Comparison of ENCODE assay signal across 23 cellular contexts in the genomic region with DNA sequence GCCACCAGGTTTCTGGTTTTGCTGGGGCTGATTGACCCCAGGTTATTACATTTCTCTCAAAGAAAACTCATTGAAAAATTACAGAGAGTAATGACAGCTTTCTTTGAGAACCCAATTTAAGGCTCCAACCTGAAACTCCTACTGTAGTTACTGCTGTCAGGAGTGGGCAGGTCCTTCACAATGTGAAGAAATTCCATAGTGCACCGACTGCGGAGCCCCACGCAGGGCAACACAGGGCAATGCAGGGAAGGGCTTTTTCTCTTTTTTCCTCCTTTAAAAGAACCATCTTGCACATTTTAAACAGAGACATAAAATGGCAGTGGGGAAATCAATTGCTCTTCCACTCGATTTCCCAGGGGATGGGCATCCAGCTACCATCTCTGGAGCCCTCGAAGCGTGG.
DNase-seq lines count a peak whose midpoint lies in the region; ATAC-seq, FAIRE-seq and TF ChIP-seq lines count a peak whose summit lies in the region.
"Had no signal": no experiment of that assay in that cellular context is flagged by ENCODE, and none has a peak within 500 bp of the region (broad histone marks: within the 10 kb centered on the region; RNA-seq: fewer than 3 reads in every experiment).

No MANE protein-coding gene starts in this region.

- H3K4me1 Mint-ChIP-seq in activated naive CD8-positive, alpha-beta T cell (ENCODE audit: low read depth), result peaks cover 54% of the 10 kb centered on the region
- H3K4me1 Mint-ChIP-seq in activated naive CD8-positive, alpha-beta T cell treated with anti-CD3 and anti-CD28 coated beads, Interleukin-2, amount 50 U/mL, for 24 hours, result peaks cover 53% of the 10 kb centered on the region
- H3K4me1 Mint-ChIP-seq in T-helper 17 cell, result peaks cover 43% of the 10 kb centered on the region

- no peak overlapping the region for H2AFZ ChIP-seq in H1 (ENCODE audit: low read length)
- H2AFZ ChIP-seq: PC-9 had no signal

- H3K4me2 ChIP-seq in H1 (ENCODE audit: insufficient read depth in 1 of 2, low read depth in 2 of 2, low read length in 2 of 2), result peak overlapping the region in 1 of 2 experiments; percentile 5; a peak in 2 of 4 replicates
- H3K4me2 ChIP-seq: PC-9 had no signal

- peak overlapping the region; percentile 80 for H3K4ac ChIP-seq in H1 (replicated peaks; ENCODE audit: insufficient read length, low read depth, low read length)

- ATAC-seq in activated naive CD8-positive, alpha-beta T cell treated with anti-CD3 and anti-CD28 coated beads, Interleukin-2, amount 50 U/mL, for 24 hours, result no peak
- no peak for ATAC-seq in T-helper 17 cell
- no peak for ATAC-seq in HG02571 (IDR thresholded peaks at IDR 0.05; ENCODE audit: unreplicated experiment)
- no peak for ATAC-seq in GM19395 (IDR thresholded peaks at IDR 0.05; ENCODE audit: unreplicated experiment)
- ATAC-seq: left lobe of liver had no signal

- no peak overlapping the region for H3K4me3 Mint-ChIP-seq in activated naive CD8-positive, alpha-beta T cell
- H3K4me3 Mint-ChIP-seq in activated naive CD8-positive, alpha-beta T cell treated with anti-CD3 and anti-CD28 coated beads, Interleukin-2, amount 50 U/mL, for 24 hours, result no peak overlapping the region
- no peak overlapping the region for H3K4me3 Mint-ChIP-seq in T-helper 17 cell
- H3K4me3 Mint-ChIP-seq: memory B cell had no signal

- TF ChIP-seq CTCF in H1 (IDR thresholded peaks at IDR 0.05; ENCODE audit: control extremely low read depth in 1 of 3, insufficient read depth in 1 of 3, low read depth in 1 of 3, low read length in 3 of 3), result no peak

- H3K36me3 Mint-ChIP-seq in activated naive CD8-positive, alpha-beta T cell, result peaks cover 7% of the 10 kb centered on the region
- H3K36me3 Mint-ChIP-seq in activated naive CD8-positive, alpha-beta T cell treated with anti-CD3 and anti-CD28 coated beads, Interleukin-2, amount 50 U/mL, for 24 hours (ENCODE audit: low read depth), result peaks cover 58% of the 10 kb centered on the region
- no peaks in the 10 kb centered on the region for H3K36me3 Mint-ChIP-seq in T-helper 17 cell (ENCODE audit: low read depth)

- no peak overlapping the region for H4K8ac ChIP-seq in H1 (ENCODE audit: extremely low read depth, insufficient read depth, low read length)

- H3K9me3 ChIP-seq in T-helper 17 cell (ENCODE audit: control insufficient read depth, low read length, poor library complexity, severe bottlenecking), result no peaks in the 10 kb centered on the region
- H3K9me3 ChIP-seq in H1 (ENCODE audit: insufficient read depth in 2 of 2, low read depth in 1 of 2, low read length in 1 of 2), result no peaks in the 10 kb centered on the region
- H3K9me3 ChIP-seq: adrenal gland, Caco-2, HAP-1, sigmoid colon, transverse colon had no signal

- TF ChIP-seq RAD21 in H1 (IDR thresholded peaks at IDR 0.05 in 1 of 2, conservative IDR thresholded peaks at IDR 0.05 in 1 of 2; ENCODE audit: low read depth in 2 of 2, low read length in 2 of 2), result no peak

- no peaks in the 10 kb centered on the region for H3K23me2 ChIP-seq in H1 (ENCODE audit: low read depth, low read length)

- H2AK5ac ChIP-seq in H1 (ENCODE audit: low read depth, low read length), result peak overlapping the region; percentile 97

- H3K4me3 ChIP-seq in H1 (ENCODE audit: extremely low read depth in 1 of 4, insufficient read depth in 2 of 4, low read depth in 3 of 4, low read length in 4 of 4), result no peak overlapping the region
- H3K4me3 ChIP-seq: adrenal gland, HAP-1, PC-9, sigmoid colon, SK-N-MC, transverse colon had no signal

- no peak overlapping the region for H4K5ac ChIP-seq in H1 (ENCODE audit: insufficient read length, low read depth, low read length)

- H3K18ac ChIP-seq in H1 (ENCODE audit: extremely low read depth, low read length), result peak overlapping the region; percentile 75; the same call in 1 of the 2 replicates

- no peaks in the 10 kb centered on the region; the same call in 1 of the 2 replicates for H3K79me1 ChIP-seq in H1 (ENCODE audit: low read depth, low read length)

- H4K20me1 ChIP-seq in H1 (replicated peaks in 1 of 2; ENCODE audit: control insufficient read depth in 1 of 2, insufficient read depth in 2 of 2, low read length in 2 of 2), result no peaks in the 10 kb centered on the region

- H3K9me3 Mint-ChIP-seq in activated naive CD8-positive, alpha-beta T cell (ENCODE audit: low read depth), result no peaks in the 10 kb centered on the region
- H3K9me3 Mint-ChIP-seq in activated naive CD8-positive, alpha-beta T cell treated with anti-CD3 and anti-CD28 coated beads, Interleukin-2, amount 50 U/mL, for 24 hours, result no peaks in the 10 kb centered on the region
- H3K9me3 Mint-ChIP-seq: memory B cell had no signal

- POLR2A ChIA-PET in H1 (lab: Charles Lee; ENCODE audit: partially characterized antibody), result interaction anchor here (0.8 to 1.8 kb wide), 3 partner anchors 9 to 23 kb away, joined by 3 to 5 read pairs (median 3); no protein-coding TSS in a partner anchor

- no peak for DNase-seq in activated naive CD8-positive, alpha-beta T cell treated with anti-CD3 and anti-CD28 coated beads, Interleukin-2, amount 50 U/mL, for 24 hours
- DNase-seq in T-helper 17 cell (no peak), H1 (ENCODE audit: low read depth in 1 of 2, low spot score in 2 of 2) (no peak), HK-2 (ENCODE audit: unreplicated experiment) (no peak)
- DNase-seq: Caco-2, cortex of kidney, DMS53, NCI-H1436, PC-9, sigmoid colon had no signal

- CTCF ChIA-PET in H1 (lab: Charles Lee; ENCODE audit: partially characterized antibody), result interaction anchor here (0.7 to 12.6 kb wide), 30 partner anchors 9 to 319 kb away, joined by 3 to 99 read pairs (median 5); no protein-coding TSS in a partner anchor

- peaks cover 25 to 53% (median 36%) of the 10 kb centered on the region in 4 experiments for H3K4me1 ChIP-seq in H1 (replicated peaks in 1 of 4; ENCODE audit: control insufficient read depth in 3 of 4, insufficient read depth in 4 of 4, low read length in 3 of 4)
- H3K4me1 ChIP-seq: adrenal gland, Caco-2, HAP-1, sigmoid colon had no signal

- H2BK120ac ChIP-seq in H1 (replicated peaks; ENCODE audit: low read depth, low read length), result no peak overlapping the region

- no peak overlapping the region for H3K14ac ChIP-seq in H1 (ENCODE audit: insufficient read length)

- H3K79me2 ChIP-seq in H1 (ENCODE audit: control insufficient read depth in 1 of 2, insufficient read depth in 2 of 2, low read length in 2 of 2), result no peaks in the 10 kb centered on the region

- no peak overlapping the region for H3K9ac ChIP-seq in H1 (replicated peaks in 1 of 4; ENCODE audit: extremely low read depth in 1 of 4, low read depth in 3 of 4, low read length in 3 of 4)

- peak overlapping the region; percentile 51; the same call in 1 of the 2 replicates for H2BK20ac ChIP-seq in H1 (ENCODE audit: low read length)

- no peak for TF ChIP-seq EP300 in H1 (IDR thresholded peaks at IDR 0.05; ENCODE audit: borderline replicate concordance in 1 of 2, low read depth in 2 of 2, low read length in 2 of 2)

- no peak overlapping the region for H3K23ac ChIP-seq in H1 (ENCODE audit: insufficient read length)

- no peaks in the 10 kb centered on the region for H3K27me3 Mint-ChIP-seq in activated naive CD8-positive, alpha-beta T cell
- H3K27me3 Mint-ChIP-seq in activated naive CD8-positive, alpha-beta T cell treated with anti-CD3 and anti-CD28 coated beads, Interleukin-2, amount 50 U/mL, for 24 hours, result no peaks in the 10 kb centered on the region
- H3K27me3 Mint-ChIP-seq in T-helper 17 cell, result no peaks in the 10 kb centered on the region
- H3K27me3 Mint-ChIP-seq: memory B cell, progenitor cell of endocrine pancreas had no signal

- no peak for TF ChIP-seq POLR2A in H1 (IDR thresholded peaks at IDR 0.05; ENCODE audit: control extremely low read depth in 1 of 2, low read depth in 2 of 2, low read length in 2 of 2)

- no peaks in the 10 kb centered on the region for H3K27me3 ChIP-seq in H1 (replicated peaks in 1 of 4; ENCODE audit: control insufficient read depth in 3 of 4, extremely low read depth in 1 of 4, insufficient read depth in 3 of 4, low read length in 3 of 4)
- H3K27me3 ChIP-seq: adrenal gland, sigmoid colon, transverse colon had no signal

- H3K27ac ChIP-seq in H1 (ENCODE audit: low read depth, low read length), result no peak overlapping the region
- H3K27ac ChIP-seq: adrenal gland, PC-9, sigmoid colon, SK-N-MC, transverse colon had no signal

- H3K36me3 ChIP-seq in H1 (ENCODE audit: control insufficient read depth in 2 of 4, insufficient read depth in 4 of 4, low read length in 3 of 4), result peaks cover 0 to 7% (median 4%) of the 10 kb centered on the region in 4 experiments; a peak in 4 of 8 replicates
- H3K36me3 ChIP-seq: adrenal gland, transverse colon had no signal

- H2BK12ac ChIP-seq in H1 (ENCODE audit: low read depth, low read length), result peak overlapping the region; percentile 97; the same call in 1 of the 2 replicates

- FAIRE-seq in H1 (lab: Jason Lieb, UNC), result no peak
- FAIRE-seq: GM12892, HepG2, islet of Langerhans had no signal

- H2BK15ac ChIP-seq in H1 (ENCODE audit: low read length), result 0 out of 2 replicates have a peak overlapping the region, but pooled peaks have one; percentile 84

- H3K27ac Mint-ChIP-seq in activated naive CD8-positive, alpha-beta T cell, result peak overlapping the region; percentile 87
- no peak overlapping the region for H3K27ac Mint-ChIP-seq in activated naive CD8-positive, alpha-beta T cell treated with anti-CD3 and anti-CD28 coated beads, Interleukin-2, amount 50 U/mL, for 24 hours
- peak overlapping the region; percentile 92 for H3K27ac Mint-ChIP-seq in T-helper 17 cell
- H3K27ac Mint-ChIP-seq: memory B cell, progenitor cell of endocrine pancreas had no signal

- H3K56ac ChIP-seq in H1 (replicated peaks; ENCODE audit: insufficient read length, low read depth, low read length), result no peak overlapping the region

- WGBS in H1 (ENCODE audit: extremely low coverage in 1 of 2, insufficient coverage in 1 of 2, insufficient read length in 1 of 2, insufficient replicate concordance in 2 of 2, low coverage in 1 of 2, low lambda C conversion rate in 2 of 2, missing lambda C conversion rate in 1 of 2), 2 experiments, result 88% methylated on average over 6 of the region's 6 CpGs; no CpG with 5 or more reads in 1 of the 2 experiments

- peak overlapping the region; percentile 36 for H4K91ac ChIP-seq in H1 (replicated peaks; ENCODE audit: insufficient read length, low read length)

- H2BK5ac ChIP-seq in H1 (ENCODE audit: low read depth, low read length), result peak overlapping the region; percentile 95; the same call in 1 of the 2 replicates

TF ChIP-seq in H1, 55 proteins besides CTCF, POLR2A, EP300 and RAD21:
- no peak for TF ChIP-seq POLR2AphosphoS5 (IDR thresholded peaks at IDR 0.05; ENCODE audit: low read depth, low read length)
- no peak for TF ChIP-seq EGR1 (IDR thresholded peaks at IDR 0.05; ENCODE audit: borderline replicate concordance, low read depth, low read length)
- no peak for TF ChIP-seq TAF1 (IDR thresholded peaks at IDR 0.05; ENCODE audit: low read depth, low read length)
- TF ChIP-seq TAF7 (optimal IDR thresholded peaks at IDR 0.05; ENCODE audit: borderline replicate concordance, low read depth, low read length), result no peak
